8 cellular contexts compared by ENCODE assay signal in genomic region chr9:127568618-127568970, GRCh38. TPM values are rescaled to one million over a fixed set of nuclear protein-coding genes. Genes with fewer than 3 reads are reported as not detected.
A peak's percentile ranks its signal among the peaks of the same experiment; 100 is the strongest.
DNase-seq lines count a peak whose midpoint lies in the region; ATAC-seq and TF ChIP-seq lines count a peak whose summit lies in the region.

No MANE protein-coding gene starts in this region.

- CTCF ChIA-PET in CD4-positive, alpha-beta memory T cell (lab: Charles Lee; ENCODE audit: partially characterized antibody), result interaction anchor here (0.6 to 1.3 kb wide), 3 partner anchors 10 to 224 kb away, joined by 4 to 7 read pairs (median 4); no protein-coding TSS in a partner anchor
- CTCF ChIA-PET in naive thymus-derived CD4-positive, alpha-beta T cell (lab: Charles Lee), result no interaction called here

- no peak for TF ChIP-seq CTCF in colonic mucosa (IDR thresholded peaks at IDR 0.05)

- H3K27ac ChIP-seq in CD4-positive, alpha-beta memory T cell (ENCODE audit: low read depth, low read length), result peak overlapping the region; percentile 48
- H3K27ac ChIP-seq in colonic mucosa, result peak overlapping the region; percentile 92
- peak overlapping the region; percentile 48 for H3K27ac ChIP-seq in naive thymus-derived CD4-positive, alpha-beta T cell (ENCODE audit: low read depth, low read length)

- H3K4me3 ChIP-seq in CD4-positive, alpha-beta memory T cell (ENCODE audit: low read length in 2 of 2), result peak overlapping the region; percentile 42 to 46
- H3K4me3 ChIP-seq in colonic mucosa, result peak overlapping the region; percentile 68
- peak overlapping the region; percentile 33 for H3K4me3 ChIP-seq in naive thymus-derived CD4-positive, alpha-beta T cell (ENCODE audit: low read length)

- POLR2A ChIA-PET in CD4-positive, alpha-beta memory T cell (lab: Charles Lee; ENCODE audit: partially characterized antibody), result interaction anchor here (0.7 to 3.9 kb wide), 4 partner anchors 10 to 592 kb away, joined by 3 to 28 read pairs (median 4); partner anchors contain the start of gene CDK9
- POLR2A ChIA-PET in naive thymus-derived CD4-positive, alpha-beta T cell (lab: Charles Lee), result interaction anchor here (1.0 kb wide), 1 partner anchor 10 kb away, joined by 3 read pairs; no protein-coding TSS in a partner anchor

- H3K27me3 ChIP-seq in CD4-positive, alpha-beta memory T cell (ENCODE audit: insufficient read depth, low read length), result no peaks in the 10 kb centered on the region
- H3K27me3 ChIP-seq in colonic mucosa, result no peaks in the 10 kb centered on the region
- no peaks in the 10 kb centered on the region for H3K27me3 ChIP-seq in naive thymus-derived CD4-positive, alpha-beta T cell (ENCODE audit: control insufficient read depth in 2 of 2, insufficient read depth in 2 of 2, low read length in 2 of 2)

- no peak overlapping the region for H3K27ac Mint-ChIP-seq in CD4-positive, alpha-beta memory T cell
- H3K27ac Mint-ChIP-seq in naive thymus-derived CD4-positive, alpha-beta T cell, result no peak overlapping the region

- ATAC-seq in HG03521 (IDR thresholded peaks at IDR 0.05; ENCODE audit: unreplicated experiment) (peak; percentile 8), HG03520 (IDR thresholded peaks at IDR 0.05; ENCODE audit: unreplicated experiment) (no peak), HG03095 (IDR thresholded peaks at IDR 0.05; ENCODE audit: unreplicated experiment) (no peak)
- no peak for ATAC-seq in naive thymus-derived CD4-positive, alpha-beta T cell

- H3K9me3 ChIP-seq in CD4-positive, alpha-beta memory T cell (ENCODE audit: control insufficient read depth in 1 of 2, low read length in 2 of 2), result no peaks in the 10 kb centered on the region
- no peaks in the 10 kb centered on the region for H3K9me3 ChIP-seq in colonic mucosa
- no peaks in the 10 kb centered on the region for H3K9me3 ChIP-seq in naive thymus-derived CD4-positive, alpha-beta T cell (ENCODE audit: control insufficient read depth in 2 of 3, low read length in 3 of 3)

- H3K36me3 Mint-ChIP-seq in CD4-positive, alpha-beta memory T cell, result peaks cover 0 to 2% of the 10 kb centered on the region in 2 donors
- peaks cover 0 to 4% (median 0%) of the 10 kb centered on the region in 5 donors for H3K36me3 Mint-ChIP-seq in naive thymus-derived CD4-positive, alpha-beta T cell

- peaks cover 17 to 27% (median 21%) of the 10 kb centered on the region in 4 donors for H3K4me1 Mint-ChIP-seq in CD4-positive, alpha-beta memory T cell
- peaks cover 19 to 49% (median 21%) of the 10 kb centered on the region in 7 donors for H3K4me1 Mint-ChIP-seq in naive thymus-derived CD4-positive, alpha-beta T cell

- intact Hi-C loops in CD4-positive, alpha-beta memory T cell (cut with micrococcal nuclease), result loop anchor here (5.0 to 10.0 kb wide), 2 partner anchors 219 to 344 kb away; partner anchors contain the start of gene CDK9
- intact Hi-C loops in colonic mucosa (cut with DNase I), result no loop called here
- intact Hi-C loops in naive thymus-derived CD4-positive, alpha-beta T cell (cut with micrococcal nuclease), result loop anchor here (2.0 to 5.0 kb wide), 5 partner anchors 44 to 349 kb away; partner anchors contain the start of genes LRSAM1 (in 1 of the 2), RPL12 (in 1 of the 2), ST6GALNAC4 (in 1 of the 2) and STXBP1 (in 1 of the 2)

- DNase-seq in CD4-positive, alpha-beta memory T cell, result no peak
- DNase-seq in colonic mucosa (no peak), GF-D8 (lab: John Stamatoyannopoulos, UW) (no peak)
- peak in 1 of 9 donors; percentile 12 for DNase-seq in naive thymus-derived CD4-positive, alpha-beta T cell
- no peak for DNase-seq in activated CD4-positive, alpha-beta T cell treated with anti-CD3 and anti-CD28 coated beads, Interleukin-2, amount 50 U/mL, for 48 hours

- no peaks in the 10 kb centered on the region for H3K9me3 Mint-ChIP-seq in CD4-positive, alpha-beta memory T cell
- no peaks in the 10 kb centered on the region for H3K9me3 Mint-ChIP-seq in naive thymus-derived CD4-positive, alpha-beta T cell

- no peaks in the 10 kb centered on the region for H3K36me3 ChIP-seq in CD4-positive, alpha-beta memory T cell (ENCODE audit: insufficient read depth, low read length)
- no peaks in the 10 kb centered on the region for H3K36me3 ChIP-seq in colonic mucosa
- no peaks in the 10 kb centered on the region for H3K36me3 ChIP-seq in naive thymus-derived CD4-positive, alpha-beta T cell (ENCODE audit: control insufficient read depth in 2 of 3, insufficient read depth in 3 of 3, low read length in 3 of 3)

- H3K27me3 Mint-ChIP-seq in CD4-positive, alpha-beta memory T cell, result no peaks in the 10 kb centered on the region
- no peaks in the 10 kb centered on the region for H3K27me3 Mint-ChIP-seq in naive thymus-derived CD4-positive, alpha-beta T cell

- H3K4me3 Mint-ChIP-seq in CD4-positive, alpha-beta memory T cell, result peak overlapping the region in 1 of 8 donors; percentile 78
- peak overlapping the region in 4 of 10 donors; percentile 56 to 89 (median 76) for H3K4me3 Mint-ChIP-seq in naive thymus-derived CD4-positive, alpha-beta T cell

- H3K4me1 ChIP-seq in CD4-positive, alpha-beta memory T cell (ENCODE audit: insufficient read depth, low read length), result peaks cover 36% of the 10 kb centered on the region
- peaks cover 14% of the 10 kb centered on the region for H3K4me1 ChIP-seq in colonic mucosa
- peaks cover 12 to 18% of the 10 kb centered on the region in 2 donors for H3K4me1 ChIP-seq in naive thymus-derived CD4-positive, alpha-beta T cell (ENCODE audit: control insufficient read depth in 2 of 2, insufficient read depth in 2 of 2, low read length in 2 of 2)

- H3K9ac ChIP-seq in colonic mucosa (ENCODE audit: low read depth in 2 of 2, low read length in 2 of 2), result peak overlapping the region; percentile 97 to 98

RNA-seq across cellular contexts. Expression of gene STXBP1, which starts 43.5 kb away (rescaled TPM):
- total RNA-seq in CD4-positive, alpha-beta memory T cell, result 10 to 100 TPM; 19.9 to 20.9 TPM
- polyA plus RNA-seq in CD4-positive, alpha-beta memory T cell, result 1 to 10 TPM; 4.8 to 5.5 TPM
- total RNA-seq in colonic mucosa, result 10 to 100 TPM in 1 of 2 donors, 1 to 10 TPM in 1; 8.2 to 15.8 TPM
- total RNA-seq in naive thymus-derived CD4-positive, alpha-beta T cell, result 10 to 100 TPM in 4 of 5 experiments, 1 to 10 TPM in 1; 6.7 to 17.8 (median 14.1) TPM
- polyA plus RNA-seq in naive thymus-derived CD4-positive, alpha-beta T cell, result 1 to 10 TPM; 3.0 to 3.3 TPM
